Comparison of ENCODE assay signal across 8 cellular contexts in genomic region chr4:123505077-123505456, GRCh38.
DNase-seq lines count a peak whose midpoint lies in the region; ATAC-seq and TF ChIP-seq lines count a peak whose summit lies in the region.

No MANE protein-coding gene starts in this region.

- H3K27me3 ChIP-seq in BE2C (no peaks in the 10 kb centered on the region), thyroid gland (no peaks in the 10 kb centered on the region)

- ATAC-seq in HG02571 (IDR thresholded peaks at IDR 0.05; ENCODE audit: unreplicated experiment), result no peak

- peak overlapping the region; percentile 58 for H3K4me3 ChIP-seq in BE2C (ENCODE audit: low read depth, low read length)
- peak overlapping the region; percentile 11 for H3K4me3 ChIP-seq in HEK293 (ENCODE audit: low read depth, low read length)
- peak overlapping the region in 2 of 3 donors; percentile 29 to 47 for H3K4me3 ChIP-seq in thyroid gland (replicated peaks in 1 of 3)

- H3K36me3 ChIP-seq in BE2C (no peaks in the 10 kb centered on the region), HEK293 (ENCODE audit: control insufficient read depth in 2 of 2, insufficient read depth in 1 of 2, low read length in 2 of 2) (no peaks in the 10 kb centered on the region), thyroid gland (no peaks in the 10 kb centered on the region)

- H3K27ac ChIP-seq in HEK293 (ENCODE audit: extremely low read depth, low read depth, low read length), result peak overlapping the region; percentile 73; the same call in 1 of the 2 replicates
- peak overlapping the region in 2 of 3 donors; percentile 39 to 73 for H3K27ac ChIP-seq in thyroid gland

- POLR2A ChIA-PET in HEK293 (lab: Yijun Ruan, JAX), result interaction anchor here (1.3 kb wide), 1 partner anchor 108 kb away, joined by 4 read pairs; the partner anchor contains the start of gene SPRY1

- H3K4me1 ChIP-seq in BE2C, result no peaks in the 10 kb centered on the region
- no peaks in the 10 kb centered on the region for H3K4me1 ChIP-seq in HEK293 (ENCODE audit: control insufficient read depth, insufficient read depth, low read length)
- peaks cover 0 to 7% of the 10 kb centered on the region in 2 donors for H3K4me1 ChIP-seq in thyroid gland

- no peak for DNase-seq in BE2C
- DNase-seq in amniotic epithelial cell (ENCODE audit: low read depth), result peak; percentile 43
- DNase-seq in left kidney (ENCODE audit: low read depth, low spot score), result peak; percentile 70
- DNase-seq in thyroid gland, result no peak
- DNase-seq in MV-4-11 (lab: John Stamatoyannopoulos, UW), result no peak
- no peak for DNase-seq in SW 1271 (lab: John Stamatoyannopoulos, UW)

- CTCF ChIA-PET in HEK293 (lab: Yijun Ruan, JAX), result no interaction called here

- intact Hi-C loops in thyroid gland (cut with DNase I), result no loop called here

- TF ChIP-seq POLR2A in thyroid gland (IDR thresholded peaks at IDR 0.05), result no peak

- H3K9me3 ChIP-seq in BE2C, result no peaks in the 10 kb centered on the region
- no peaks in the 10 kb centered on the region for H3K9me3 ChIP-seq in HEK293 (ENCODE audit: control insufficient read depth, insufficient read depth, low read depth, low read length)
- H3K9me3 ChIP-seq in thyroid gland, result no peaks in the 10 kb centered on the region

- TF ChIP-seq CTCF in BE2C (IDR thresholded peaks at IDR 0.05; ENCODE audit: low read depth, low read length), result no peak
- no peak for TF ChIP-seq CTCF in HEK293 (tag by site-specific recombination; IDR thresholded peaks at IDR 0.05)
- TF ChIP-seq CTCF in thyroid gland (IDR thresholded peaks at IDR 0.05), result no peak

- 14 to 16% methylated on average over 11 of the region's 11 CpGs for WGBS in thyroid gland, 2 donors

TF ChIP-seq in HEK293, 187 proteins besides CTCF, POLR2A, EP300 and RAD21:
- TF ChIP-seq HIC1 (tag by site-specific recombination; IDR thresholded peaks at IDR 0.05) (no peak), ZNF16 (tag by site-specific recombination; IDR thresholded peaks at IDR 0.05; ENCODE audit: low read depth) (no peak), ZNF664 (tag by site-specific recombination; IDR thresholded peaks at IDR 0.05) (peak; percentile 68)

Comparison
In these comparisons a context has a peak if more than half of its experiments do, and no peak if none do; other contexts are left out.
1. DNase-seq: peak in amniotic epithelial cell (single experiment) and left kidney (single experiment); none in BE2C (single experiment), thyroid gland (0 of 2), MV-4-11 (single experiment) and SW 1271 (0 of 2).
2. Peak in every context shown above with its lines, with median percentiles within 50 percentile points of each other: H3K4me3 ChIP-seq.